17 cellular contexts compared by ENCODE assay signal in the genomic region with DNA sequence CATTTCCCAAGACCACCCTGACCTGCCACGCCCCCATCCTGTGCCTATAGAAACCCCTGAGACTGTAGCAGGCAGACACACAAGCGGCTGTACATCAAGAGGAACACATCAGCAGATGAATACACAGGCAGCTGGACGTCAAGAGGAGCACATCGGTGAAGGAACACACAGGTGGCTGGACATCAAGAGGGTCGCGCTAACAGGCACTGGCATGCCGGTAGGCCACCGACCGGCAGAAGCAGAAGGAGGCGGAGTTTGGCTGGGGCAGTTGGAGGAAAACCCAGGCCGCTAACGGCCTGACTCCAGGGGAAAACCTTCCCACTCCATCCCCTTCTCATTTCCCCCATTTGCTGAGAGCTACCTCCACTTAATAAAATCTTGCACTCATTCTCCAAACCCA.
"Had no signal": no experiment of that assay in that cellular context is flagged by ENCODE, and none has a peak within 500 bp of the region (broad histone marks: within the 10 kb centered on the region; RNA-seq: fewer than 3 reads in every experiment).

No MANE protein-coding gene starts in this region.

- H3K79me2 ChIP-seq: parathyroid adenoma had no signal

- H3K27me3 Mint-ChIP-seq: activated naive CD4-positive, alpha-beta T cell treated with anti-CD3 and anti-CD28 coated beads, Interleukin-2, amount 50 U/mL, for 24 hours had no signal

- H3K4me2 ChIP-seq: smooth muscle cell had no signal

- H3K4me3 Mint-ChIP-seq: activated naive CD4-positive, alpha-beta T cell treated with anti-CD3 and anti-CD28 coated beads, Interleukin-2, amount 50 U/mL, for 24 hours; activated T-cell treated with anti-CD3 and anti-CD28 coated beads, Interleukin-2, amount 50 U/mL, for 72 hours had no signal

- H2AFZ ChIP-seq: parathyroid adenoma had no signal

- H3K9me3 Mint-ChIP-seq: activated naive CD4-positive, alpha-beta T cell treated with anti-CD3 and anti-CD28 coated beads, Interleukin-2, amount 50 U/mL, for 24 hours; activated T-cell treated with anti-CD3 and anti-CD28 coated beads, Interleukin-2, amount 50 U/mL, for 72 hours had no signal

- H3K27ac ChIP-seq: parathyroid adenoma, testis, upper lobe of left lung had no signal

- H3K27ac Mint-ChIP-seq: activated T-cell treated with anti-CD3 and anti-CD28 coated beads, Interleukin-2, amount 50 U/mL, for 72 hours had no signal

- H3K9ac ChIP-seq: parathyroid adenoma had no signal

- H3K4me1 ChIP-seq: parathyroid adenoma had no signal

- H3K36me3 Mint-ChIP-seq: activated naive CD4-positive, alpha-beta T cell treated with anti-CD3 and anti-CD28 coated beads, Interleukin-2, amount 50 U/mL, for 24 hours had no signal

- H3K36me3 ChIP-seq: upper lobe of left lung had no signal

- H3K4me3 ChIP-seq: smooth muscle cell, testis, upper lobe of left lung had no signal

- ATAC-seq: activated CD4-positive, CD25-positive, alpha-beta regulatory T cell treated with anti-CD3 and anti-CD28 coated beads, Interleukin-2, amount 50 U/mL, for 24 hours; activated T-cell treated with anti-CD3 and anti-CD28 coated beads, Interleukin-2, amount 50 U/mL, for 72 hours; sciatic nerve had no signal

- DNase-seq: activated CD8-positive, alpha-beta memory T cell treated with anti-CD3 and anti-CD28 coated beads for 24 hours; activated CD8-positive, alpha-beta memory T cell treated with anti-CD3 and anti-CD28 coated beads, Interleukin-2, amount 50 U/mL, for 48 hours; activated gamma-delta T cell; activated T-cell treated with anti-CD3 and anti-CD28 coated beads, Interleukin-2, amount 50 U/mL, for 72 hours; cerebellar nuclear complex; cortex of kidney; hypothalamus; mammary epithelial cell; midbrain; stimulated activated CD4-positive, alpha-beta T cell treated with anti-CD3 and anti-CD28 coated beads, Interleukin-4, amount 100 ng/mL, for 1 hour; testis; upper lobe of left lung had no signal

- H3K9me3 ChIP-seq: testis, upper lobe of left lung had no signal

- H3K27me3 ChIP-seq: testis, upper lobe of left lung had no signal
